In genomic region chr16:48607056-48607825, GRCh38 we compare ENCODE assay signal across 13 cellular contexts. TPM values are rescaled to one million over a fixed set of nuclear protein-coding genes. Genes with fewer than 3 reads are reported as not detected.
DNase-seq lines count a peak whose midpoint lies in the region; ATAC-seq and TF ChIP-seq lines count a peak whose summit lies in the region.
"Had no signal": no experiment of that assay in that cellular context is flagged by ENCODE, and none has a peak within 500 bp of the region (broad histone marks: within the 10 kb centered on the region; RNA-seq: fewer than 3 reads in every experiment).

No MANE protein-coding gene starts in this region.

- peaks cover 44% of the 10 kb centered on the region for H3K4me1 ChIP-seq in RWPE2 (ENCODE audit: insufficient read depth, poor library complexity, severe bottlenecking)

- intact Hi-C loops in CD14-positive monocyte (cut with micrococcal nuclease), result loop anchor here in 1 of 2 donors (5.0 kb wide), 1 partner anchor 45 kb away; no protein-coding TSS in a partner anchor

- no peak overlapping the region for H3K4me3 Mint-ChIP-seq in CD14-positive monocyte
- H3K4me3 Mint-ChIP-seq: stimulated activated effector memory CD8-positive, alpha-beta T cell treated with anti-CD3 and anti-CD28 coated beads, Interleukin-12 subunit alpha, Interleukin-12 subunit beta, amount 100 ng/mL, for 72 hours had no signal

- ATAC-seq in RWPE2 (ENCODE audit: low read depth), result peak; percentile 92
- ATAC-seq: stimulated activated effector memory CD8-positive, alpha-beta T cell treated with anti-CD3 and anti-CD28 coated beads, Interleukin-12 subunit alpha, Interleukin-12 subunit beta, amount 100 ng/mL, for 72 hours had no signal

- H3K4me3 ChIP-seq in RWPE2 (ENCODE audit: severe bottlenecking), result peak overlapping the region; percentile 96
- peak overlapping the region; percentile 25 for H3K4me3 ChIP-seq in retinal pigment epithelial cell (ENCODE audit: low read length)

- H3K9me3 Mint-ChIP-seq in CD14-positive monocyte, result peaks cover 0 to 5% (median 3%) of the 10 kb centered on the region in 7 donors
- H3K9me3 Mint-ChIP-seq: stimulated activated effector memory CD8-positive, alpha-beta T cell treated with anti-CD3 and anti-CD28 coated beads, Interleukin-12 subunit alpha, Interleukin-12 subunit beta, amount 100 ng/mL, for 72 hours had no signal

- no peak overlapping the region for H3K27ac Mint-ChIP-seq in CD14-positive monocyte

- H3K36me3 Mint-ChIP-seq in CD14-positive monocyte, result peaks cover 0 to 10% of the 10 kb centered on the region in 2 donors

- H3K9me3 ChIP-seq in RWPE2 (ENCODE audit: severe bottlenecking), result no peaks in the 10 kb centered on the region
- H3K9me3 ChIP-seq: HAP-1 had no signal

- no peak for TF ChIP-seq CTCF in RWPE2 (IDR thresholded peaks at IDR 0.05; ENCODE audit: poor library complexity, severe bottlenecking)
- TF ChIP-seq CTCF in retinal pigment epithelial cell (conservative IDR thresholded peaks at IDR 0.05; ENCODE audit: low read depth, low read length), result no peak
- TF ChIP-seq CTCF in CD14-positive monocyte (IDR thresholded peaks at IDR 0.05), result no peak

- H3K27me3 ChIP-seq in RWPE2 (ENCODE audit: insufficient read depth, poor library complexity, severe bottlenecking), result no peaks in the 10 kb centered on the region

- peaks cover 39% of the 10 kb centered on the region for H3K4me1 Mint-ChIP-seq in CD14-positive monocyte

- H3K27ac ChIP-seq in RWPE2 (ENCODE audit: poor library complexity, severe bottlenecking), result peak overlapping the region; percentile 75

- DNase-seq in ELR (ENCODE audit: low read depth), result peak; percentile 36
- peak; percentile 86 for DNase-seq in RWPE2 (ENCODE audit: low spot score)
- peak; percentile 71 for DNase-seq in hepatic stellate cell (ENCODE audit: low spot score)
- peak; percentile 89 for DNase-seq in retinal pigment epithelial cell (ENCODE audit: low read depth)
- DNase-seq in SKM-1 (lab: John Stamatoyannopoulos, UW; ENCODE audit: unreplicated experiment), result no peak
- no peak for DNase-seq in NCI-H2107 (lab: John Stamatoyannopoulos, UW)
- no peak for DNase-seq in CD14-positive monocyte (ENCODE audit: low spot score)
- no peak for DNase-seq in NCI-H2171 treated with DMSO at 0.1 percent for 48 hours (lab: John Stamatoyannopoulos, UW)
- DNase-seq: Kasumi-1, posterior cingulate gyrus, SW 1271 had no signal

- peaks cover 24% of the 10 kb centered on the region for H3K36me3 ChIP-seq in RWPE2 (ENCODE audit: low read depth)

- H3K27me3 Mint-ChIP-seq in CD14-positive monocyte (ENCODE audit: low read depth in 3 of 3), result peaks cover 0 to 4% (median 0%) of the 10 kb centered on the region in 3 donors

RNA-seq across cellular contexts. Expression of gene N4BP1, which starts 2.7 kb away (rescaled TPM):
- 10 to 100 TPM; 21.4 to 22.7 TPM for polyA plus RNA-seq in CD14-positive monocyte

Comparison
In these comparisons a context has a peak if more than half of its experiments do, and no peak if none do; other contexts are left out.
1. DNase-seq: peak in ELR (single experiment), RWPE2 (single experiment), hepatic stellate cell (single experiment) and retinal pigment epithelial cell (single experiment); none in SKM-1 (single experiment), NCI-H2107 (single experiment), CD14-positive monocyte (single experiment) and NCI-H2171 treated with DMSO at 0.1 percent for 48 hours (single experiment).